In genomic region chr15:57198654-57199241, GRCh38 we compare ENCODE assay signal across 9 cellular contexts.
DNase-seq lines count a peak whose midpoint lies in the region; ATAC-seq and TF ChIP-seq lines count a peak whose summit lies in the region.
"Had no signal": no experiment of that assay in that cellular context is flagged by ENCODE, and none has a peak within 500 bp of the region (broad histone marks: within the 10 kb centered on the region; RNA-seq: fewer than 3 reads in every experiment).

No MANE protein-coding gene starts in this region.

- H3K27me3 ChIP-seq in transverse colon (no peaks in the 10 kb centered on the region), psoas muscle (ENCODE audit: insufficient read depth in 3 of 3, low read length in 2 of 3) (no peaks in the 10 kb centered on the region), gastrocnemius medialis (no peaks in the 10 kb centered on the region)
- H3K27me3 ChIP-seq: hepatocyte had no signal

- in situ Hi-C loops in transverse colon (cut with MboI; ENCODE audit: low pct_ligation_motif_present in 1 of 4, low pct_unique_long_range_greater_than_20kb in 1 of 4, low sequenced_read_pairs in 3 of 4) (no loop called here), gastrocnemius medialis (cut with MboI; ENCODE audit: low sequenced_read_pairs in 4 of 4) (no loop called here)

- H3K4me3 ChIP-seq in transverse colon = no peak overlapping the region
- H3K4me3 ChIP-seq in psoas muscle = no peak overlapping the region
- no peak overlapping the region for H3K4me3 ChIP-seq in gastrocnemius medialis
- H3K4me3 ChIP-seq: hepatocyte had no signal

- H3K36me3 ChIP-seq in transverse colon (no peaks in the 10 kb centered on the region), psoas muscle (ENCODE audit: insufficient read depth in 1 of 2, low read depth in 1 of 2) (peaks cover 0 to 22% of the 10 kb centered on the region in 2 donors), gastrocnemius medialis (no peaks in the 10 kb centered on the region)

- intact Hi-C loops in Right ventricle myocardium superior (cut with DNase I) (no loop called here), Right ventricle myocardium inferior (cut with DNase I) (no loop called here), transverse colon (cut with DNase I; ENCODE audit: low total_unique reads) (no loop called here), psoas muscle (cut with DNase I) (loop anchor here (1.0 to 5.0 kb wide), 2 partner anchors 34 to 36 kb away; no protein-coding TSS in a partner anchor), gastrocnemius medialis (cut with DNase I; ENCODE audit: low total_unique reads) (no loop called here)

- DNase-seq in Right ventricle myocardium superior = no peak
- DNase-seq in Right ventricle myocardium inferior (ENCODE audit: missing footprints) = no peak
- DNase-seq in NCI-H69 (lab: John Stamatoyannopoulos, UW) = peak; percentile 95
- DNase-seq in iPS DF 4.7 (ENCODE audit: extremely low read depth, low spot score) = peak; percentile 64
- DNase-seq in transverse colon = peak; percentile 34
- DNase-seq in MV-4-11 (lab: John Stamatoyannopoulos, UW) = no peak
- DNase-seq in psoas muscle = no peak
- no peak for DNase-seq in gastrocnemius medialis

- WGBS in transverse colon (ENCODE audit: low coverage in 1 of 2), 2 donors = 16 to 44% methylated on average over 6 to 8 of the region's 8 CpGs
- 33 to 38% (median 35%) methylated on average over 8 of the region's 8 CpGs for WGBS in psoas muscle, 3 donors

- H3K27ac ChIP-seq in transverse colon (peak overlapping the region in 2 of 4 donors; percentile 12 to 14), psoas muscle (no peak overlapping the region), gastrocnemius medialis (no peak overlapping the region)
- H3K27ac ChIP-seq: hepatocyte had no signal

- H3K9me3 ChIP-seq in transverse colon = no peaks in the 10 kb centered on the region
- no peaks in the 10 kb centered on the region for H3K9me3 ChIP-seq in psoas muscle
- H3K9me3 ChIP-seq in gastrocnemius medialis = no peaks in the 10 kb centered on the region

- TF ChIP-seq CTCF in transverse colon (IDR thresholded peaks at IDR 0.05) (no peak), psoas muscle (IDR thresholded peaks at IDR 0.05) (no peak), gastrocnemius medialis (IDR thresholded peaks at IDR 0.05 in 4 of 5, conservative IDR thresholded peaks at IDR 0.05 in 1 of 5) (no peak)

- no peak for TF ChIP-seq EP300 in transverse colon (IDR thresholded peaks at IDR 0.05; ENCODE audit: low read depth)

- TF ChIP-seq POLR2A in transverse colon (IDR thresholded peaks at IDR 0.05) (no peak), gastrocnemius medialis (IDR thresholded peaks at IDR 0.05) (no peak)

- H3K4me1 ChIP-seq in transverse colon = peaks cover 5 to 55% (median 11%) of the 10 kb centered on the region in 4 donors
- no peaks in the 10 kb centered on the region for H3K4me1 ChIP-seq in psoas muscle
- peaks cover 6 to 10% of the 10 kb centered on the region in 2 donors for H3K4me1 ChIP-seq in gastrocnemius medialis

- ATAC-seq in Right ventricle myocardium superior (ENCODE audit: poor library complexity) = peak; percentile 34
- ATAC-seq in Right ventricle myocardium inferior = no peak
- ATAC-seq in psoas muscle = no peak
- no peak for ATAC-seq in gastrocnemius medialis

Comparison
In these comparisons a context has a peak if more than half of its experiments do, and no peak if none do; other contexts are left out.
1. DNase-seq: peak in NCI-H69 (single experiment), iPS DF 4.7 (single experiment) and transverse colon (single experiment); none in Right ventricle myocardium superior (single experiment), Right ventricle myocardium inferior (single experiment), MV-4-11 (single experiment), psoas muscle (0 of 2) and gastrocnemius medialis (0 of 2).
2. intact Hi-C loops: an anchor here in psoas muscle (1.0 to 5.0 kb wide); none called in Right ventricle myocardium superior, Right ventricle myocardium inferior, transverse colon and gastrocnemius medialis.